In the genomic region with DNA sequence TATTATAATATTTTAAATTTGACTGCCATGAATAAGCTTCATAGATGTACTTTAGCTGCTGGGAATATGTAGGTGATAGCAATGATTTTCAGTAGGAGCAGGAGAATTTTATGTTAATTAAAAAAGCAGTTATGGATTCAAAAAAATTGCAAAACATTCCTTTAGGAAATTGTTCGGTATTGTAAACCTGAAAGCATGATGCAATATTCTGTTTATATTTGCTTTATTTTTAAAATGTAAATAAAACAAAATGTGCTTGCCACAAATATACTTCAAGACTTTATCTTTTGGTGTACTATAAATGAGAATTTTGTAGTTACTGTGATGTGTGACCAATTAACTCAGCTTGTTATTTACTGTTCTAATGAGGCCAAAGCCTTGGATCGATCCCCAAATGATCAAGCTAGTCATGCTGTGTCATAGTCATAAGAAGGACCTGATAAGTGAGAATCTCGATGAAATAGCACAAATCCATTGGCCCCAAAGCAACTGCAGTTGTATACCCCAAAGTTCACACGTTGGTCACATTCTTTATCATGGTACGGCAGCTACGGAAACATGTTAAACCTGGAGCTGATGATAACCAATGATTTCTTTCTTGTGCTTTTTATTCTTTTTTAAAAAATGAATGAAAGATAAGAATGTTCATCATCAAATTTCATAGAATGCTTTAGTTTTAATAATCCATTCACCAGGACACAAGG, we compare ENCODE assay signal across 1 cellular context.
TF ChIP-seq lines count a peak whose summit lies in the region.

No MANE protein-coding gene starts in this region.

TF ChIP-seq in K562, 482 proteins besides CTCF, POLR2A, EP300 and RAD21 (continued from another document):
- 0 out of 6 replicates have a peak, but pooled peaks of 1 of the 3 experiments have one; percentile 25 for TF ChIP-seq ZBTB11 (CRISPR knock-in tag; IDR thresholded peaks at IDR 0.05)
- TF ChIP-seq MYC (IDR thresholded peaks at IDR 0.05; ENCODE audit: low read depth, low read length): no peak
- TF ChIP-seq MYC (CRISPR knock-in tag; IDR thresholded peaks at IDR 0.05; ENCODE audit: borderline replicate concordance, low read depth): no peak
- TF ChIP-seq MITF (IDR thresholded peaks at IDR 0.05): peak; percentile 57; the same call in 1 of the 2 replicates
- TF ChIP-seq, protein P1, sequence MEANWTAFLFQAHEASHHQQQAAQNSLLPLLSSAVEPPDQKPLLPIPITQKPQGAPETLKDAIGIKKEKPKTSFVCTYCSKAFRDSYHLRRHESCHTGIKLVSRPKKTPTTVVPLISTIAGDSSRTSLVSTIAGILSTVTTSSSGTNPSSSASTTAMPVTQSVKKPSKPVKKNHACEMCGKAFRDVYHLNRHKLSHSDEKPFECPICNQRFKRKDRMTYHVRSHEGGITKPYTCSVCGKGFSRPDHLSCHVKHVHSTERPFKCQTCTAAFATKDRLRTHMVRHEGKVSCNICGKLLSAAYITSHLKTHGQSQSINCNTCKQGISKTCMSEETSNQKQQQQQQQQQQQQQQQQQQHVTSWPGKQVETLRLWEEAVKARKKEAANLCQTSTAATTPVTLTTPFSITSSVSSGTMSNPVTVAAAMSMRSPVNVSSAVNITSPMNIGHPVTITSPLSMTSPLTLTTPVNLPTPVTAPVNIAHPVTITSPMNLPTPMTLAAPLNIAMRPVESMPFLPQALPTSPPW (CRISPR knock-in tag; IDR thresholded peaks at IDR 0.05): no peak
- TF ChIP-seq ZNF512 (tag; IDR thresholded peaks at IDR 0.05): no peak
- TF ChIP-seq KAT8 (IDR thresholded peaks at IDR 0.05; ENCODE audit: low read depth): no peak
- TF ChIP-seq ZNF75A (CRISPR knock-in tag; IDR thresholded peaks at IDR 0.05): no peak
- TF ChIP-seq NFATC3 (IDR thresholded peaks at IDR 0.05): no peak
- no peak for TF ChIP-seq ZNF197 (CRISPR knock-in tag; IDR thresholded peaks at IDR 0.05; ENCODE audit: low read depth)
